17 cellular contexts compared by ENCODE assay signal in genomic region chr5:172407241-172407691, GRCh38. TPM values are rescaled to one million over a fixed set of nuclear protein-coding genes. Genes with fewer than 3 reads are reported as not detected.
DNase-seq lines count a peak whose midpoint lies in the region; ATAC-seq, FAIRE-seq and TF ChIP-seq lines count a peak whose summit lies in the region.
"Had no signal": no experiment of that assay in that cellular context is flagged by ENCODE, and none has a peak within 500 bp of the region (broad histone marks: within the 10 kb centered on the region; RNA-seq: fewer than 3 reads in every experiment).

No MANE protein-coding gene starts in this region.

- POLR2A ChIA-PET in endothelial cell of umbilical vein (lab: Charles Lee) = no interaction called here

- peaks cover 0 to 36% (median 0%) of the 10 kb centered on the region in 9 donors for H3K36me3 ChIP-seq in heart right ventricle
- peaks cover 17 to 18% of the 10 kb centered on the region in 2 experiments for H3K36me3 ChIP-seq in endothelial cell of umbilical vein (ENCODE audit: control insufficient read depth in 2 of 2, extremely low read depth in 1 of 2, insufficient read depth in 2 of 2, low read length in 2 of 2)
- peaks cover 10% of the 10 kb centered on the region for H3K36me3 ChIP-seq in upper lobe of right lung
- H3K36me3 ChIP-seq in BE2C = no peaks in the 10 kb centered on the region

- 27 to 51% methylated on average over 3 of the region's 3 CpGs for WGBS in heart right ventricle, 2 donors

- no peaks in the 10 kb centered on the region for H3K9me1 ChIP-seq in endothelial cell of umbilical vein (replicated peaks; ENCODE audit: control insufficient read depth, extremely low read depth, insufficient read depth, low read length)

- dilution Hi-C loops in endothelial cell of umbilical vein (cut with MboI; ENCODE audit: extremely low pct_ligation_motif_present, low sequenced_read_pairs) = no loop called here

- H3K9me3 ChIP-seq in heart right ventricle (no peaks in the 10 kb centered on the region), endothelial cell of umbilical vein (replicated peaks; ENCODE audit: control insufficient read depth, insufficient read depth, low read length) (no peaks in the 10 kb centered on the region), upper lobe of right lung (no peaks in the 10 kb centered on the region), BE2C (no peaks in the 10 kb centered on the region)
- H3K9me3 ChIP-seq: Caco-2 had no signal

- intact Hi-C loops in Right ventricle myocardium superior (cut with DNase I) = no loop called here
- intact Hi-C loops in heart right ventricle (cut with DNase I) = no loop called here
- intact Hi-C loops in endothelial cell of umbilical vein (cut with micrococcal nuclease) = no loop called here
- intact Hi-C loops in upper lobe of right lung (cut with DNase I) = no loop called here

- no peak overlapping the region for H3K4me2 ChIP-seq in endothelial cell of umbilical vein (ENCODE audit: insufficient read depth, low read length)

- H3K4me1 ChIP-seq in heart right ventricle (peaks cover 3 to 63% (median 41%) of the 10 kb centered on the region in 9 donors), endothelial cell of umbilical vein (ENCODE audit: control insufficient read depth, extremely low read depth, insufficient read depth, low read length) (peaks cover 6% of the 10 kb centered on the region), upper lobe of right lung (peaks cover 32% of the 10 kb centered on the region), BE2C (no peaks in the 10 kb centered on the region)
- H3K4me1 ChIP-seq: Caco-2 had no signal

- peak overlapping the region in 1 of 10 donors; percentile 35 for H3K27ac ChIP-seq in heart right ventricle
- no peak overlapping the region for H3K27ac ChIP-seq in endothelial cell of umbilical vein (ENCODE audit: insufficient read depth, low read depth, low read length)
- no peak overlapping the region for H3K27ac ChIP-seq in upper lobe of right lung
- H3K27ac ChIP-seq: 22Rv1, HL-60 had no signal

- ATAC-seq in Right ventricle myocardium superior (ENCODE audit: poor library complexity) = no peak
- no peak for ATAC-seq in heart right ventricle
- peak; percentile 23 for ATAC-seq in upper lobe of right lung
- ATAC-seq: activated T-helper 17 cell treated with anti-CD3 and anti-CD28 coated beads, Interleukin-2, amount 50 U/mL, for 72 hours; naive thymus-derived CD4-positive, alpha-beta T cell had no signal

- H3K4me3 ChIP-seq in heart right ventricle (no peak overlapping the region), endothelial cell of umbilical vein (replicated peaks in 1 of 3; ENCODE audit: insufficient read depth in 1 of 3, low read depth in 1 of 3, low read length in 3 of 3) (no peak overlapping the region), upper lobe of right lung (no peak overlapping the region), BE2C (ENCODE audit: low read depth, low read length) (no peak overlapping the region)
- H3K4me3 ChIP-seq: skin epidermis had no signal

- H3K79me2 ChIP-seq in endothelial cell of umbilical vein (ENCODE audit: control insufficient read depth, insufficient read depth, low read length) = peaks cover 6% of the 10 kb centered on the region

- H3K9ac ChIP-seq in endothelial cell of umbilical vein (replicated peaks; ENCODE audit: extremely low read depth, insufficient read depth, low read length) = no peak overlapping the region

- no peak for TF ChIP-seq POLR2A in endothelial cell of umbilical vein (IDR thresholded peaks at IDR 0.05; ENCODE audit: low read depth, low read length)

- no peaks in the 10 kb centered on the region for H4K20me1 ChIP-seq in endothelial cell of umbilical vein (replicated peaks; ENCODE audit: control insufficient read depth, extremely low read depth, insufficient read depth, low read length)

- no peak for TF ChIP-seq CTCF in heart right ventricle (IDR thresholded peaks at IDR 0.05)
- TF ChIP-seq CTCF in endothelial cell of umbilical vein (IDR thresholded peaks at IDR 0.05; ENCODE audit: extremely low read depth in 1 of 2, insufficient read depth in 1 of 2, low read depth in 1 of 2, low read length in 2 of 2) = no peak
- no peak for TF ChIP-seq CTCF in upper lobe of right lung (IDR thresholded peaks at IDR 0.05)
- no peak for TF ChIP-seq CTCF in BE2C (IDR thresholded peaks at IDR 0.05; ENCODE audit: low read depth, low read length)

- FAIRE-seq in endothelial cell of umbilical vein (lab: Jason Lieb, UNC) = no peak
- FAIRE-seq: bronchial epithelial cell had no signal

- DNase-seq in Right ventricle myocardium superior (peak; percentile 64), heart right ventricle (no peak), endothelial cell of umbilical vein (ENCODE audit: low read depth, low spot score) (peak; percentile 30), myocyte (ENCODE audit: low read depth) (peak; percentile 96), upper lobe of right lung (no peak), BE2C (no peak), CD1c-positive myeloid dendritic cell (ENCODE audit: extremely low spot score) (no peak), NCI-H1436 (lab: John Stamatoyannopoulos, UW) (no peak)
- DNase-seq: activated CD4-positive, alpha-beta T cell treated with anti-CD3 and anti-CD28 coated beads, Interleukin-2, amount 50 U/mL, for 1 hour; Caco-2; naive thymus-derived CD4-positive, alpha-beta T cell; NCI-H2171 had no signal

- H2AFZ ChIP-seq in endothelial cell of umbilical vein (ENCODE audit: low read depth, low read length) = no peak overlapping the region

- CTCF ChIA-PET in endothelial cell of umbilical vein (lab: Charles Lee) = interaction anchor here (1.0 to 4.4 kb wide), 3 partner anchors 11 to 44 kb away, joined by 3 to 23 read pairs (median 5); no protein-coding TSS in a partner anchor

- no peaks in the 10 kb centered on the region for H3K27me3 ChIP-seq in heart right ventricle
- no peaks in the 10 kb centered on the region for H3K27me3 ChIP-seq in endothelial cell of umbilical vein (ENCODE audit: control insufficient read depth in 2 of 2, insufficient read depth in 2 of 2, low read length in 2 of 2)
- H3K27me3 ChIP-seq in upper lobe of right lung = no peaks in the 10 kb centered on the region
- no peaks in the 10 kb centered on the region for H3K27me3 ChIP-seq in BE2C

- no TSS peak for BruUV-seq in endothelial cell of umbilical vein (replicated peaks; lab: Mats Ljungman, UMichigan)

TF ChIP-seq in endothelial cell of umbilical vein, 7 proteins besides CTCF, POLR2A, EP300 and RAD21:
- no peak for TF ChIP-seq MAX (IDR thresholded peaks at IDR 0.05; ENCODE audit: insufficient read depth, insufficient read length)
- TF ChIP-seq POLR2AphosphoS5 (IDR thresholded peaks at IDR 0.05; ENCODE audit: insufficient read depth, low read depth, low read length) = no peak
- no peak for TF ChIP-seq MYC (IDR thresholded peaks at IDR 0.05; ENCODE audit: low read depth, low read length)
- TF ChIP-seq FOS (IDR thresholded peaks at IDR 0.05; ENCODE audit: borderline replicate concordance, insufficient read depth, low read length) = no peak
- TF ChIP-seq GATA2 (IDR thresholded peaks at IDR 0.05; ENCODE audit: insufficient read depth, insufficient read length, low read depth, low read length) = no peak
- TF ChIP-seq EZH2 (IDR thresholded peaks at IDR 0.05; ENCODE audit: borderline replicate concordance, low read depth, low read length, severe bottlenecking) = no peak
- no peak for TF ChIP-seq JUN (IDR thresholded peaks at IDR 0.05; ENCODE audit: borderline replicate concordance, insufficient read depth, insufficient read length, low read depth)

RNA-seq across cellular contexts. Expression of gene SH3PXD2B, which starts 47.1 kb away (rescaled TPM):
- 5.3 TPM for total RNA-seq in Right ventricle myocardium superior
- 10 to 100 TPM in 2 of 10 donors, 1 to 10 TPM in 8; 2.9 to 12.5 (median 5.9) TPM for total RNA-seq in heart right ventricle
- polyA plus RNA-seq in heart right ventricle = 1 to 10 TPM; 1.8 to 5.7 TPM
- total RNA-seq in endothelial cell of umbilical vein = 66.3 and 71.8 TPM in 2 replicates
- polyA plus RNA-seq in endothelial cell of umbilical vein = 23.5 and 24.7 TPM in 2 replicates
- 24.4 and 25.9 TPM in 2 replicates for polyA plus RNA-seq in endothelial cell of umbilical vein (2011; cell fraction: cytosol; rRNA removed)
- polyA plus RNA-seq in endothelial cell of umbilical vein (2011; cell fraction: nucleus; rRNA removed) = 33.5 and 36.3 TPM in 2 replicates
- polyA plus RNA-seq in endothelial cell of umbilical vein (2012) = 39.6 and 47.8 TPM in 2 replicates
- 49.9 and 53.1 TPM in 2 replicates for polyA minus RNA-seq in endothelial cell of umbilical vein
- 4.3 TPM for polyA minus RNA-seq in endothelial cell of umbilical vein (2011; cell fraction: cytosol; rRNA and poly(A)+ RNA removed)
- polyA minus RNA-seq in endothelial cell of umbilical vein (2011; cell fraction: nucleus; rRNA and poly(A)+ RNA removed) = 22.0 and 24.7 TPM in 2 replicates
- 19.4 and 28.8 TPM in 2 replicates for total RNA-seq in myocyte
- 43.1 TPM for polyA plus RNA-seq in myocyte (2012)
- total RNA-seq in upper lobe of right lung = 46.2 TPM
- 6.0 TPM for polyA plus RNA-seq in BE2C (2012; ENCODE audit: insufficient read depth, insufficient read length, low read depth)

Comparison
In these comparisons a context has a peak if more than half of its experiments do, and no peak if none do; other contexts are left out.
1. DNase-seq: peak in Right ventricle myocardium superior (single experiment), endothelial cell of umbilical vein (single experiment) and myocyte (single experiment); none in heart right ventricle (0 of 2), upper lobe of right lung (single experiment), BE2C (single experiment), CD1c-positive myeloid dendritic cell (single experiment) and NCI-H1436 (single experiment).